Comparison of ENCODE assay signal across 25 cellular contexts in genomic region chrX:130915302-130915701, GRCh38. TPM values are rescaled to one million over a fixed set of nuclear protein-coding genes. Genes with fewer than 3 reads are reported as not detected.
DNase-seq lines count a peak whose midpoint lies in the region; ATAC-seq and TF ChIP-seq lines count a peak whose summit lies in the region.
"Had no signal": no experiment of that assay in that cellular context is flagged by ENCODE, and none has a peak within 500 bp of the region (broad histone marks: within the 10 kb centered on the region; RNA-seq: fewer than 3 reads in every experiment).

No MANE protein-coding gene starts in this region.

- H2AFZ ChIP-seq in IMR-90 (replicated peaks; ENCODE audit: low read length, poor library complexity): no peak overlapping the region

- H3K36me3 Mint-ChIP-seq in activated naive CD8-positive, alpha-beta T cell treated with anti-CD3 and anti-CD28 coated beads, Interleukin-2, amount 50 U/mL, for 24 hours (ENCODE audit: low read depth): no peaks in the 10 kb centered on the region
- H3K36me3 Mint-ChIP-seq: CD4-positive, alpha-beta memory T cell had no signal

- no peak overlapping the region for H3K27ac Mint-ChIP-seq in activated naive CD8-positive, alpha-beta T cell treated with anti-CD3 and anti-CD28 coated beads, Interleukin-2, amount 50 U/mL, for 24 hours
- H3K27ac Mint-ChIP-seq: CD4-positive, alpha-beta memory T cell; nephron progenitor cell; T-helper 17 cell had no signal

- H4K8ac ChIP-seq in IMR-90 (ENCODE audit: low read depth in 2 of 2, low read length in 2 of 2): no peak overlapping the region

- H3K4me3 ChIP-seq in AG09309 (ENCODE audit: control insufficient read depth, low read depth, low read length) (no peak overlapping the region), IMR-90 (ENCODE audit: insufficient read depth, low read depth, low read length) (no peak overlapping the region), astrocyte of the spinal cord (ENCODE audit: low read depth, low read length) (no peak overlapping the region), foreskin fibroblast (ENCODE audit: low read depth in 1 of 2, low read length in 2 of 2) (no peak overlapping the region)
- H3K4me3 ChIP-seq: GM12878, left lung, sigmoid colon, SJCRH30, vagina had no signal

- H3K4ac ChIP-seq in IMR-90 (ENCODE audit: low read depth, low read length): no peak overlapping the region

- H3K4me3 Mint-ChIP-seq in activated naive CD8-positive, alpha-beta T cell treated with anti-CD3 and anti-CD28 coated beads, Interleukin-2, amount 50 U/mL, for 24 hours: no peak overlapping the region
- H3K4me3 Mint-ChIP-seq: CD4-positive, alpha-beta memory T cell; nephron progenitor cell; T-helper 17 cell had no signal

- no peak overlapping the region for H3K23ac ChIP-seq in IMR-90 (ENCODE audit: low read depth, low read length)

- H3K4me1 ChIP-seq in IMR-90 (ENCODE audit: control insufficient read depth, insufficient read depth, low read length): no peaks in the 10 kb centered on the region
- H3K4me1 ChIP-seq: left lung, sigmoid colon, SJCRH30, vagina had no signal

- H3K36me3 ChIP-seq in IMR-90 (ENCODE audit: control insufficient read depth, insufficient read depth, low read length): no peaks in the 10 kb centered on the region
- H3K36me3 ChIP-seq: left lung, sigmoid colon, SJCRH30, vagina had no signal

- no peak for TF ChIP-seq CTCF in AG09309 (IDR thresholded peaks at IDR 0.05; ENCODE audit: control insufficient read depth, insufficient read depth, low read depth, low read length, missing control alignments)
- no peak for TF ChIP-seq CTCF in IMR-90 (conservative IDR thresholded peaks at IDR 0.05; ENCODE audit: low read depth, low read length)
- TF ChIP-seq CTCF in astrocyte of the spinal cord (IDR thresholded peaks at IDR 0.05; ENCODE audit: low read depth, low read length): peak; percentile 3
- no peak for TF ChIP-seq CTCF in foreskin fibroblast (IDR thresholded peaks at IDR 0.05; ENCODE audit: low read depth, low read length)

- H2AK9ac ChIP-seq in IMR-90 (replicated peaks; ENCODE audit: low read depth, low read length, poor library complexity): no peak overlapping the region

- H3K14ac ChIP-seq in IMR-90 (replicated peaks; ENCODE audit: low read depth, low read length): no peak overlapping the region

- BruUV-seq in IMR-90 (replicated peaks; lab: Mats Ljungman, UMichigan): no TSS peak

- H3K9me3 ChIP-seq in IMR-90 (ENCODE audit: control insufficient read depth, insufficient read depth, low read length): no peaks in the 10 kb centered on the region
- H3K9me3 ChIP-seq: left lung, sigmoid colon, SJCRH30, vagina had no signal

- no peak overlapping the region for H2BK120ac ChIP-seq in IMR-90 (ENCODE audit: low read depth, low read length)

- no peaks in the 10 kb centered on the region for H3K9me3 Mint-ChIP-seq in activated naive CD8-positive, alpha-beta T cell treated with anti-CD3 and anti-CD28 coated beads, Interleukin-2, amount 50 U/mL, for 24 hours
- H3K9me3 Mint-ChIP-seq: CD4-positive, alpha-beta memory T cell; nephron progenitor cell had no signal

- H3K9ac ChIP-seq in IMR-90 (ENCODE audit: low read depth, low read length): no peak overlapping the region

- ATAC-seq in IMR-90 (ENCODE audit: low read depth) (no peak), GM18907 (IDR thresholded peaks at IDR 0.05; ENCODE audit: unreplicated experiment) (no peak)
- ATAC-seq in activated naive CD8-positive, alpha-beta T cell treated with anti-CD3 and anti-CD28 coated beads, Interleukin-2, amount 50 U/mL, for 24 hours: no peak
- ATAC-seq: GM12878, left lung, T-helper 17 cell had no signal

- H3K18ac ChIP-seq in IMR-90 (ENCODE audit: low read depth, low read length): no peak overlapping the region

- no peaks in the 10 kb centered on the region for H3K27me3 Mint-ChIP-seq in activated naive CD8-positive, alpha-beta T cell treated with anti-CD3 and anti-CD28 coated beads, Interleukin-2, amount 50 U/mL, for 24 hours
- H3K27me3 Mint-ChIP-seq: T-helper 17 cell had no signal

- H2AK5ac ChIP-seq in IMR-90 (ENCODE audit: low read depth, low read length): no peak overlapping the region

- H3K27ac ChIP-seq in IMR-90 (ENCODE audit: insufficient read depth, low read length) (no peak overlapping the region), caudate nucleus (ENCODE audit: low read depth, low read length) (no peak overlapping the region)
- H3K27ac ChIP-seq: left lung, sigmoid colon, SJCRH30, vagina had no signal

- H3K79me1 ChIP-seq in IMR-90 (ENCODE audit: low read depth in 1 of 2, low read length in 2 of 2): no peaks in the 10 kb centered on the region

- in situ Hi-C loops in IMR-90 (cut with MboI; ENCODE audit: low sequenced_read_pairs) (loop anchor here (10.0 to 25.0 kb wide), 4 partner anchors 371 to 1303 kb away; partner anchors contain the start of gene ZNF280C), astrocyte of the spinal cord (cut with HindIII; ENCODE audit: low sequenced_read_pairs) (no loop called here)

- dilution Hi-C loops in IMR-90 (cut with HindIII; ENCODE audit: low sequenced_read_pairs, unreplicated experiment): no loop called here

- no peaks in the 10 kb centered on the region for H3K9me1 ChIP-seq in IMR-90 (ENCODE audit: insufficient read depth, low read length)

- CTCF ChIA-PET in IMR-90 (lab: Yijun Ruan, JAX): interaction anchor here (0.9 to 3.2 kb wide), 2 partner anchors 339 to 376 kb away, joined by 6 to 23 read pairs; no protein-coding TSS in a partner anchor

- intact Hi-C loops in IMR-90 (cut with micrococcal nuclease): loop anchor here (5.0 kb wide), 1 partner anchor 1308 kb away; no protein-coding TSS in a partner anchor

- peak; percentile 16 for DNase-seq in AG09309 (ENCODE audit: low read depth)
- DNase-seq in IMR-90: peak; percentile 37
- DNase-seq in astrocyte of the spinal cord (ENCODE audit: low read depth, low spot score): no peak
- DNase-seq in foreskin fibroblast: peak; percentile 20 to 55
- no peak for DNase-seq in activated CD4-positive, alpha-beta T cell treated with anti-CD3 and anti-CD28 coated beads, Interleukin-2, amount 50 U/mL, for 48 hours
- no peak for DNase-seq in caudate nucleus (lab: John Stamatoyannopoulos, UW)
- no peak for DNase-seq in activated naive CD8-positive, alpha-beta T cell treated with anti-CD3 and anti-CD28 coated beads, Interleukin-2, amount 50 U/mL, for 24 hours
- DNase-seq: activated CD4-positive, alpha-beta T cell treated with anti-CD3 and anti-CD28 coated beads, Interleukin-2, amount 50 U/mL, for 4 hours; activated effector memory CD4-positive, alpha-beta T cell treated with anti-CD3 and anti-CD28 coated beads, Interleukin-2, amount 50 U/mL, for 16 hours; amniotic stem cell; CD4-positive, alpha-beta memory T cell; central memory CD4-positive, alpha-beta T cell; DMS153; head of caudate nucleus; Karpas-422; left lung; NCI-H1436; nephron progenitor cell; posterior cingulate gyrus; sigmoid colon; T-helper 17 cell had no signal

- no peak for TF ChIP-seq POLR2A in IMR-90 (IDR thresholded peaks at IDR 0.05; ENCODE audit: low read depth, low read length)

- no peak for TF ChIP-seq RAD21 in IMR-90 (IDR thresholded peaks at IDR 0.05; ENCODE audit: low read length)

- no peak overlapping the region for H2BK5ac ChIP-seq in IMR-90 (ENCODE audit: low read depth, low read length, poor library complexity, severe bottlenecking)

- no peaks in the 10 kb centered on the region for H3K4me1 Mint-ChIP-seq in activated naive CD8-positive, alpha-beta T cell treated with anti-CD3 and anti-CD28 coated beads, Interleukin-2, amount 50 U/mL, for 24 hours
- H3K4me1 Mint-ChIP-seq: CD4-positive, alpha-beta memory T cell; nephron progenitor cell had no signal

- no peak overlapping the region for H3K4me2 ChIP-seq in IMR-90 (ENCODE audit: low read depth, low read length)

- no peak overlapping the region for H2BK20ac ChIP-seq in IMR-90 (ENCODE audit: low read depth, low read length)

- H4K20me1 ChIP-seq in IMR-90 (ENCODE audit: insufficient read depth, low read length): no peaks in the 10 kb centered on the region

- POLR2A ChIA-PET in IMR-90 (lab: Charles Lee; ENCODE audit: unreplicated experiment): no interaction called here

- peaks cover 2% of the 10 kb centered on the region; the same call in 1 of the 2 replicates for H3K27me3 ChIP-seq in IMR-90 (ENCODE audit: control insufficient read depth, insufficient read depth, low read length)
- H3K27me3 ChIP-seq: sigmoid colon, SJCRH30, vagina had no signal

- no peak overlapping the region for H2BK15ac ChIP-seq in IMR-90 (ENCODE audit: low read depth, low read length)

- H4K91ac ChIP-seq in IMR-90 (ENCODE audit: insufficient read depth, low read depth, low read length): no peak overlapping the region

- no peak overlapping the region for H4K5ac ChIP-seq in IMR-90 (ENCODE audit: low read depth, low read length)

- H3K56ac ChIP-seq in IMR-90 (ENCODE audit: extremely low read depth, insufficient read depth, low read length): no peak overlapping the region

TF ChIP-seq in IMR-90, 13 proteins besides CTCF, POLR2A, EP300 and RAD21:
- TF ChIP-seq SMC3 (IDR thresholded peaks at IDR 0.05; ENCODE audit: low read depth, low read length): no peak
- peak; percentile 82 for TF ChIP-seq CEBPB (IDR thresholded peaks at IDR 0.05; ENCODE audit: low read depth, low read length)

RNA-seq across cellular contexts. Expression of gene ENOX2, which starts 12.3 kb away (rescaled TPM):
- total RNA-seq in IMR-90 (2012; rRNA removed): 11.1 and 11.8 TPM in 2 replicates
- 5.9 and 6.3 TPM in 2 replicates for polyA plus RNA-seq in IMR-90 (2012; rRNA removed)
- 2.1 and 3.4 TPM in 2 replicates for polyA plus RNA-seq in IMR-90 (2012; cell fraction: cytosol; rRNA removed)
- 0.50 and 3.6 TPM in 2 replicates for polyA plus RNA-seq in IMR-90 (2012; cell fraction: nucleus; rRNA removed; ENCODE audit: low replicate concordance)

Comparison
In these comparisons a context has a peak if more than half of its experiments do, and no peak if none do; other contexts are left out.
1. DNase-seq: peak in AG09309 (single experiment), IMR-90 (single experiment) and foreskin fibroblast (2 of 2); none in astrocyte of the spinal cord (single experiment), activated CD4-positive, alpha-beta T cell treated with anti-CD3 and anti-CD28 coated beads, Interleukin-2, amount 50 U/mL, for 48 hours (0 of 2), caudate nucleus (0 of 61) and activated naive CD8-positive, alpha-beta T cell treated with anti-CD3 and anti-CD28 coated beads, Interleukin-2, amount 50 U/mL, for 24 hours (single experiment).